ENCODE assay signal across 25 cellular contexts in the genomic region with DNA sequence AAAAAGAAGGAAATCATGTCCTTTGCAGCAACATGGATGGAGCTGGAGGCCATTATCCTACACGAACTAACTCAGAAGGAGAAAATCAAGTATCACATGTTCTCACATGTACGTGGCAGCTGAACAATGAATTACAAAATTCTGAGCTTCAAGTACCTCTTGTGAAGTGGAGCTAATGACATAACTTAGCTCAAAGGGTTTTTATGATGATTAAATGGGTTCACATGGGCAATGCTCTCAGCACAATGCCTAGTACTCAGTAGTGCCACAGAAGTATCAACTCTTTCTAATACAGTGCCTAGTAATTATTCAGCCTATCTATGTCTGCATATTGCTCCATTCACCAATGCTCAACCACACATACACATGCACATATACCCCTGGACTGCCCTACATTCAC.
A peak's percentile ranks its signal among the peaks of the same experiment; 100 is the strongest.
DNase-seq lines count a peak whose midpoint lies in the region; ATAC-seq and TF ChIP-seq lines count a peak whose summit lies in the region.
"Had no signal": no experiment of that assay in that cellular context is flagged by ENCODE, and none has a peak within 500 bp of the region (broad histone marks: within the 10 kb centered on the region; RNA-seq: fewer than 3 reads in every experiment).

No MANE protein-coding gene starts in this region.

- TF ChIP-seq CTCF in epithelial cell of esophagus (IDR thresholded peaks at IDR 0.05; ENCODE audit: insufficient read depth, low read depth, low read length, missing control alignments) (no peak), upper lobe of right lung (IDR thresholded peaks at IDR 0.05) (no peak)

- no peaks in the 10 kb centered on the region for H3K9me3 ChIP-seq in upper lobe of right lung

- intact Hi-C loops in upper lobe of right lung (cut with DNase I), result no loop called here

- H3K4me1 ChIP-seq in upper lobe of right lung, result peaks cover 5% of the 10 kb centered on the region

- H3K27me3 ChIP-seq in upper lobe of right lung, result no peaks in the 10 kb centered on the region

- DNase-seq in NCI-H1417 (lab: John Stamatoyannopoulos, UW), result peak in 2 of 3 experiments; percentile 33 to 64
- no peak for DNase-seq in NCI-H1417 treated with DMSO at 0.1 percent for 48 hours (lab: John Stamatoyannopoulos, UW)
- DNase-seq in NCI-H2107 (lab: John Stamatoyannopoulos, UW), result peak; percentile 6
- DNase-seq in epithelial cell of esophagus (ENCODE audit: low read depth), result peak; percentile 50
- no peak for DNase-seq in upper lobe of right lung
- DNase-seq in NCI-H187 treated with DMSO at 0.1 percent for 48 hours (lab: John Stamatoyannopoulos, UW), result no peak
- no peak for DNase-seq in NCI-H226
- DNase-seq in NCI-H146 (lab: John Stamatoyannopoulos, UW), result no peak
- DNase-seq: C1 segment of cervical spinal cord; Calu3; CD8-positive, alpha-beta memory T cell; DMS153; EL; KG1; NCI-H1092; NCI-H1694 treated with DMSO at 0.1 percent for 48 hours; NCI-H2171; NCI-H82; PC-3; RPMI8226; SHP77; SW 1271; T-helper 17 cell had no signal

- peak; percentile 78 for ATAC-seq in upper lobe of right lung
- ATAC-seq: HCT116, PC-3, T-helper 17 cell had no signal

- no peak overlapping the region for H3K27ac ChIP-seq in upper lobe of right lung
- H3K27ac ChIP-seq: 22Rv1 had no signal

- H3K4me3 ChIP-seq in epithelial cell of esophagus (ENCODE audit: low read length), result no peak overlapping the region
- H3K4me3 ChIP-seq in upper lobe of right lung, result no peak overlapping the region

- H3K36me3 ChIP-seq in upper lobe of right lung, result no peaks in the 10 kb centered on the region

Comparison
In these comparisons a context has a peak if more than half of its experiments do, and no peak if none do; other contexts are left out.
1. DNase-seq: peak in NCI-H1417 (2 of 3), NCI-H2107 (single experiment) and epithelial cell of esophagus (single experiment); none in NCI-H1417 treated with DMSO at 0.1 percent for 48 hours (single experiment), upper lobe of right lung (single experiment), NCI-H187 treated with DMSO at 0.1 percent for 48 hours (single experiment), NCI-H226 (single experiment) and NCI-H146 (single experiment).